In the genomic region with DNA sequence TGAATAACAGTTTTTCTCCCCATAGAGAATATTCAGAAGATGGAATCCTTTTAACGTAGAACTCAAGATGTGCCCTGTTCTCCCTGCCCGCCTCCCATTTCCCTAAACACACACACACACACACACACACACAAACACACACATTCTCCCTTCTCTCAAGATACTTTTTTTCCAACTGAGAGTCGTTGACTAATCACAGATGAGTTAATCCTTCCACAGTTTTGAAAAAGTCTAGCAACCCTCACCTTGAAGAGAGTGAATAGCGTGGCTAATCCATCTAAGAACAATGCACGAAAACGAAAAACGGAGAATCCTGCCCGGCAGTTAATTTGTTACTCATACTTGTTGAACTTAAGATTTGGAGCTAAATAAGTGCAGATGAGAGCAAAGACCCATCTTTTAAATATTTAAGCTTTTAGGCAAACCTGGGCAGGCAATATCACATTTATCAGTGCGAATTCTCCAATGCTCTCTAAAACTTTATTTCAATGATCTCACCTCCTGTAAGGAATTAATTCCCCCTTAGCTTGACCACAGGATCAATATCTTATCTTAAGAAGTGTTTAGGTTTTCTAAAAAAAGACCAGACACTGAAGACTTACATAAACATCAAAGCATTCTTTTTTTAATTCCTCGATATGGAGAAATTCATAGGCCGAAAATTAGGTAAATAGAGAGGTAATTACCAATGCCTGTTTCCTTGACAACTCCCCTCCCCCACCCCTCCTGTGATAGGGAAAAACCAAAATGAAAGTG, we compare ENCODE assay signal across 9 cellular contexts. TPM values are rescaled to one million over a fixed set of nuclear protein-coding genes. Genes with fewer than 3 reads are reported as not detected.
DNase-seq lines count a peak whose midpoint lies in the region; ATAC-seq, FAIRE-seq and TF ChIP-seq lines count a peak whose summit lies in the region.
"Had no signal": no experiment of that assay in that cellular context is flagged by ENCODE, and none has a peak within 500 bp of the region (broad histone marks: within the 10 kb centered on the region; RNA-seq: fewer than 3 reads in every experiment).

No MANE protein-coding gene starts in this region.

- H3K4me3 ChIP-seq in bronchial epithelial cell (ENCODE audit: low read depth, low read length) (peak overlapping the region; percentile 41), lung (peak overlapping the region; percentile 82)

- H3K27ac ChIP-seq in lung (ENCODE audit: low read depth in 1 of 2, low read length in 1 of 2): no peak overlapping the region

- H3K4me3 Mint-ChIP-seq in type B pancreatic cell: peak overlapping the region; percentile 94

- DNase-seq in NCI-H1417 treated with DMSO at 0.1 percent for 48 hours (lab: John Stamatoyannopoulos, UW): peak; percentile 73
- peak; percentile 53 for DNase-seq in bronchial epithelial cell (ENCODE audit: low read depth)
- DNase-seq in lung (ENCODE audit: low spot score): no peak
- no peak for DNase-seq in type B pancreatic cell (ENCODE audit: extremely low spot score, unreplicated experiment)
- DNase-seq in stimulated activated CD4-positive, alpha-beta T cell treated with anti-CD3 and anti-CD28 coated beads, Interleukin-2, amount 100 ng/mL, for 24 hours: no peak
- DNase-seq in SIG-M5 (lab: John Stamatoyannopoulos, UW): no peak
- no peak for DNase-seq in GM10266 (ENCODE audit: extremely low spot score)

- H3K27me3 ChIP-seq in bronchial epithelial cell (ENCODE audit: control insufficient read depth, insufficient read depth, low read length) (no peaks in the 10 kb centered on the region), lung (ENCODE audit: control insufficient read depth, insufficient read depth) (no peaks in the 10 kb centered on the region)

- ATAC-seq in lung (ENCODE audit: insufficient read depth, low FRiP score): no peak

- H3K27me3 Mint-ChIP-seq in type B pancreatic cell: no peaks in the 10 kb centered on the region

- no peak for FAIRE-seq in bronchial epithelial cell (lab: Jason Lieb, UNC)
- FAIRE-seq: TTC549 had no signal

- peak overlapping the region; percentile 97 for H3K9ac ChIP-seq in ES-I3 (ENCODE audit: low read depth, low read length)

- H3K27ac Mint-ChIP-seq in type B pancreatic cell: peak overlapping the region; percentile 90

- TF ChIP-seq CTCF in bronchial epithelial cell (IDR thresholded peaks at IDR 0.05; ENCODE audit: insufficient read depth, low read length, severe bottlenecking): no peak
- TF ChIP-seq CTCF in lung (IDR thresholded peaks at IDR 0.05; ENCODE audit: control extremely low read depth, extremely low read depth): no peak
- TF ChIP-seq CTCF in type B pancreatic cell (conservative IDR thresholded peaks at IDR 0.05): no peak
- no peak for TF ChIP-seq CTCF in GM10266 (IDR thresholded peaks at IDR 0.05; ENCODE audit: control insufficient read depth, insufficient read depth, low read depth, missing control alignments)

- peaks cover 3% of the 10 kb centered on the region; the same call in 1 of the 2 replicates for H3K36me3 ChIP-seq in ES-I3 (ENCODE audit: insufficient read depth, low read length)
- H3K36me3 ChIP-seq in bronchial epithelial cell (ENCODE audit: control insufficient read depth, insufficient read depth, low read length): no peaks in the 10 kb centered on the region
- no peaks in the 10 kb centered on the region for H3K36me3 ChIP-seq in lung (ENCODE audit: control insufficient read depth in 2 of 2, insufficient read depth in 2 of 2, low read length in 2 of 2)

- H3K4me1 ChIP-seq in ES-I3 (ENCODE audit: insufficient read depth, low read length) (peaks cover 19% of the 10 kb centered on the region), lung (ENCODE audit: control insufficient read depth in 2 of 2, insufficient read depth in 2 of 2, low read length in 2 of 2) (no peaks in the 10 kb centered on the region)

- WGBS in lung, 2 donors: 41 to 54% methylated on average over 11 of the region's 11 CpGs

- H3K36me3 Mint-ChIP-seq in type B pancreatic cell: peaks cover 21% of the 10 kb centered on the region

- H3K4me1 Mint-ChIP-seq in type B pancreatic cell (ENCODE audit: unreplicated experiment): peaks cover 19% of the 10 kb centered on the region

- no peaks in the 10 kb centered on the region for H3K9me3 Mint-ChIP-seq in type B pancreatic cell

- no peaks in the 10 kb centered on the region for H3K9me3 ChIP-seq in ES-I3 (ENCODE audit: control insufficient read depth, insufficient read depth, low read length)
- no peaks in the 10 kb centered on the region for H3K9me3 ChIP-seq in lung (ENCODE audit: control insufficient read depth in 2 of 2, insufficient read depth in 1 of 2, low read length in 1 of 2)

RNA-seq across cellular contexts. Expression of a gene that starts 1.1 kb away (rescaled TPM):
- total RNA-seq in bronchial epithelial cell (2.6 and 4.9 TPM in 2 replicates), lung (10 to 100 TPM; 14.5 to 32.8 TPM), type B pancreatic cell (ENCODE audit: low replicate concordance) (9.6 and 24.4 TPM in 2 replicates)
- 1 to 10 TPM; 3.7 to 4.9 TPM for polyA plus RNA-seq in lung

Comparison
In these comparisons a context has a peak if more than half of its experiments do, and no peak if none do; other contexts are left out.
1. DNase-seq: peak in NCI-H1417 treated with DMSO at 0.1 percent for 48 hours (single experiment) and bronchial epithelial cell (single experiment); none in lung (single experiment), type B pancreatic cell (single experiment), stimulated activated CD4-positive, alpha-beta T cell treated with anti-CD3 and anti-CD28 coated beads, Interleukin-2, amount 100 ng/mL, for 24 hours (0 of 2), SIG-M5 (single experiment) and GM10266 (single experiment).